Comparison of ENCODE assay signal across 10 cellular contexts in genomic region chr3:149291178-149291577, GRCh38. TPM values are rescaled to one million over a fixed set of nuclear protein-coding genes. Genes with fewer than 3 reads are reported as not detected.
A peak's percentile ranks its signal among the peaks of the same experiment; 100 is the strongest.
DNase-seq lines count a peak whose midpoint lies in the region; ATAC-seq, FAIRE-seq and TF ChIP-seq lines count a peak whose summit lies in the region.
"Had no signal": no experiment of that assay in that cellular context is flagged by ENCODE, and none has a peak within 500 bp of the region (broad histone marks: within the 10 kb centered on the region; RNA-seq: fewer than 3 reads in every experiment).

No MANE protein-coding gene starts in this region.

- TF ChIP-seq CTCF in AG04449 (IDR thresholded peaks at IDR 0.05; ENCODE audit: insufficient read depth, low read length, missing control alignments): peak; percentile 8
- peak; percentile 71 for TF ChIP-seq CTCF in GM12873 (IDR thresholded peaks at IDR 0.05; ENCODE audit: insufficient read depth, low read depth, low read length, missing control alignments)
- peak; percentile 53 for TF ChIP-seq CTCF in NB4 (IDR thresholded peaks at IDR 0.05; ENCODE audit: low read depth, low read length)
- TF ChIP-seq CTCF in epithelial cell of proximal tubule (conservative IDR thresholded peaks at IDR 0.05; ENCODE audit: low read depth, low read length): peak; percentile 69

- POLR2A ChIA-PET in AG04449 (lab: Yijun Ruan, JAX): no interaction called here

- FAIRE-seq in RCC 7860 (lab: Jason Lieb, UNC) (no peak), H54 (lab: Jason Lieb, UNC) (no peak)
- FAIRE-seq: islet of Langerhans had no signal

- H3K4me3 ChIP-seq in AG04449 (ENCODE audit: low read depth, low read length) (no peak overlapping the region), NB4 (ENCODE audit: low read depth, low read length) (no peak overlapping the region), epithelial cell of proximal tubule (ENCODE audit: low read depth, low read length) (no peak overlapping the region)
- H3K4me3 ChIP-seq: MG63 had no signal

- CTCF ChIA-PET in AG04449 (lab: Yijun Ruan, JAX): interaction anchor here (1.1 kb wide), 1 partner anchor 337 kb away, joined by 3 read pairs; no protein-coding TSS in a partner anchor

- TF ChIP-seq POLR2A in NB4 (IDR thresholded peaks at IDR 0.05; ENCODE audit: extremely low read depth, insufficient read length): no peak
- TF ChIP-seq POLR2A in H54 (IDR thresholded peaks at IDR 0.05; ENCODE audit: low read depth, low read length): no peak

- no peak for ATAC-seq in HG03378 (IDR thresholded peaks at IDR 0.05; ENCODE audit: unreplicated experiment)

- DNase-seq in AG04449 (ENCODE audit: low read depth, low spot score): no peak
- DNase-seq in NB4 (ENCODE audit: low read depth): peak; percentile 49
- DNase-seq in epithelial cell of proximal tubule (ENCODE audit: low read depth): no peak
- DNase-seq in head of caudate nucleus: no peak
- DNase-seq in RCC 7860 (ENCODE audit: low spot score): no peak
- DNase-seq in H54 (ENCODE audit: insufficient read length, low spot score): no peak
- DNase-seq: MG63 had no signal

- intact Hi-C loops in head of caudate nucleus (cut with DNase I): no loop called here

RNA-seq across cellular contexts. Expression of gene TM4SF18, which starts 42.3 kb away (rescaled TPM):
- total RNA-seq in epithelial cell of proximal tubule: 1.4 TPM in 2 replicates

Comparison
In these comparisons a context has a peak if more than half of its experiments do, and no peak if none do; other contexts are left out.
1. CTCF ChIP-seq: peak in every context shown above with its lines; median percentile 71 in GM12873; 69 in epithelial cell of proximal tubule; 53 in NB4; 8 in AG04449.